Comparison of ENCODE assay signal across 10 cellular contexts in the genomic region with DNA sequence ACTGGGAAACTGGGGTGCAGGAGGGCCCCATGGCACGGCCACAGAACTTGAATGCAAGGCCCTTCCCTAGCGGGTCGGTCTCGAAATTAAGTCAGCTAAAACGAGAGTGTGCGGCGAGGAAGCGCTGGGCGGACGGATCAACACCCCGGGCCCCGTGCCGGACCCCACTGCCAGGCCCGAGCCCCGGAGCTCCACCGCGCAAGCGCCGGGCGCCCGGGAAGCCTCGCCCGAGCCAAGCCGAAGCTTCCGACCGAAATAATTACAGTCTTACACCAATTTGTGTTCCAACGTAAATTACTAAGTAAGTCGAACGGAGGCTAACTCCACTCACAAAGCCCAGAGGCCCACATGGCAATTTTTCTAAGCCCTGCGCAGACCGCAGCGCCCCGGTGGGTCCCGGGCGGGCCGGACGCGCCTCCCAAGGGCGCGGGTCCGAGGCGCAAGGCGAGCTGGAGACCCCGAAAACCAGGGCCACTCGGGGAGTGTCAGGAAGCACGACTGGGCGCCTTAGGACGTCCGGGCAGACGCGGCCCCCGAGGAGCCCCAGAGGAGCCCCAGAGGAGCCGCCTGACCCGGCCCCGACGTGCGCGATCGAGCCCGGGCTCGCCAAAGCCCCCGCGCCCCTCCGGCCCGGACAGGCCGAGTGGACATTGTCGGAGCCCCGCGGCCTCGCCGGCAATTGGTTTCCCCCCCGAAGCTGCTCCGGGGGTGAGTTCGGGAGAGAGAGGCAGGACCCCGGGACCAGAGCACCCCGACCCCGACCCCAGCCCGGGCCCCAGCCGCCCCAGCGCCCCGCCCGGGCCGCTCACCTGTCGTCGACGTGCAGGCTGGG. TPM values are rescaled to one million over a fixed set of nuclear protein-coding genes. Genes with fewer than 3 reads are reported as not detected.
A peak's percentile ranks its signal among the peaks of the same experiment; 100 is the strongest.
DNase-seq lines count a peak whose midpoint lies in the region; ATAC-seq and TF ChIP-seq lines count a peak whose summit lies in the region.
"Had no signal": no experiment of that assay in that cellular context is flagged by ENCODE, and none has a peak within 500 bp of the region (broad histone marks: within the 10 kb centered on the region; RNA-seq: fewer than 3 reads in every experiment).

No MANE protein-coding gene starts in this region.

- H3K27ac ChIP-seq in spleen, result no peak overlapping the region
- H3K27ac ChIP-seq in substantia nigra (ENCODE audit: low read depth, low read length, poor library complexity, severe bottlenecking), result no peak overlapping the region

- H3K27me3 ChIP-seq in spleen (replicated peaks in 1 of 7), result peaks cover 0 to 100% (median 84%) of the 10 kb centered on the region in 7 donors

- no peak overlapping the region for H3K27ac Mint-ChIP-seq in activated naive CD8-positive, alpha-beta T cell treated with anti-CD3 and anti-CD28 coated beads for 36 hours
- H3K27ac Mint-ChIP-seq in stimulated activated effector memory CD8-positive, alpha-beta T cell treated with anti-CD3 and anti-CD28 coated beads, Interleukin-12 subunit alpha, Interleukin-12 subunit beta, amount 100 ng/mL, for 72 hours, result no peak overlapping the region
- H3K27ac Mint-ChIP-seq: activated naive CD8-positive, alpha-beta T cell treated with anti-CD3 and anti-CD28 coated beads, Interleukin-2, amount 10 ng/mL, durations not matched to agents 7 days and 5 days had no signal

- peaks cover 0 to 3% (median 0%) of the 10 kb centered on the region in 8 donors for H3K9me3 ChIP-seq in spleen

- H3K4me3 Mint-ChIP-seq in activated naive CD8-positive, alpha-beta T cell treated with anti-CD3 and anti-CD28 coated beads for 36 hours, result peak overlapping the region; percentile 73
- no peak overlapping the region for H3K4me3 Mint-ChIP-seq in stimulated activated effector memory CD8-positive, alpha-beta T cell treated with anti-CD3 and anti-CD28 coated beads, Interleukin-12 subunit alpha, Interleukin-12 subunit beta, amount 100 ng/mL, for 72 hours

- TF ChIP-seq CTCF in spleen (IDR thresholded peaks at IDR 0.05 in 8 of 11, conservative IDR thresholded peaks at IDR 0.05 in 3 of 11), result no peak

- peak overlapping the region in 7 of 8 donors; percentile 9 to 65 (median 22) for H3K4me3 ChIP-seq in spleen

- peaks cover 24 to 61% (median 45%) of the 10 kb centered on the region in 6 donors for H3K4me1 ChIP-seq in spleen

- H3K4me1 Mint-ChIP-seq in activated naive CD8-positive, alpha-beta T cell treated with anti-CD3 and anti-CD28 coated beads for 36 hours, result peaks cover 36% of the 10 kb centered on the region
- H3K4me1 Mint-ChIP-seq in stimulated activated effector memory CD8-positive, alpha-beta T cell treated with anti-CD3 and anti-CD28 coated beads, Interleukin-12 subunit alpha, Interleukin-12 subunit beta, amount 100 ng/mL, for 72 hours, result peaks cover 32% of the 10 kb centered on the region

- no peaks in the 10 kb centered on the region for H3K36me3 ChIP-seq in spleen

- H3K27me3 Mint-ChIP-seq in activated naive CD8-positive, alpha-beta T cell treated with anti-CD3 and anti-CD28 coated beads for 36 hours, result peaks cover 78% of the 10 kb centered on the region

- DNase-seq in NCI-H1417 (lab: John Stamatoyannopoulos, UW) (peak in 2 of 3 experiments; percentile 69 to 71), NCI-H1417 treated with DMSO at 0.1 percent for 48 hours (lab: John Stamatoyannopoulos, UW) (no peak), islet precursor cell (peak; percentile 56), spleen (peak; percentile 50), NCI-H226 (no peak), substantia nigra (lab: John Stamatoyannopoulos, UW) (no peak)
- no peak for DNase-seq in activated naive CD8-positive, alpha-beta T cell treated with anti-CD3 and anti-CD28 coated beads for 36 hours
- no peak for DNase-seq in stimulated activated effector memory CD8-positive, alpha-beta T cell treated with anti-CD3 and anti-CD28 coated beads, Interleukin-12 subunit alpha, Interleukin-12 subunit beta, amount 100 ng/mL, for 72 hours (ENCODE audit: low spot score in 2 of 2)
- DNase-seq: retina had no signal

- ATAC-seq in stimulated activated effector memory CD8-positive, alpha-beta T cell treated with anti-CD3 and anti-CD28 coated beads, Interleukin-12 subunit alpha, Interleukin-12 subunit beta, amount 100 ng/mL, for 72 hours, result no peak

- WGBS in spleen, 5 donors, result 6 to 27% (median 10%) methylated on average over 31 to 86 of the region's 86 CpGs

- intact Hi-C loops in spleen (cut with DNase I; ENCODE audit: low total_unique reads), result no loop called here

- no peaks in the 10 kb centered on the region for H3K36me3 Mint-ChIP-seq in activated naive CD8-positive, alpha-beta T cell treated with anti-CD3 and anti-CD28 coated beads for 36 hours
- no peaks in the 10 kb centered on the region for H3K36me3 Mint-ChIP-seq in stimulated activated effector memory CD8-positive, alpha-beta T cell treated with anti-CD3 and anti-CD28 coated beads, Interleukin-12 subunit alpha, Interleukin-12 subunit beta, amount 100 ng/mL, for 72 hours
- H3K36me3 Mint-ChIP-seq: activated naive CD8-positive, alpha-beta T cell treated with anti-CD3 and anti-CD28 coated beads, Interleukin-2, amount 10 ng/mL, durations not matched to agents 7 days and 5 days had no signal

- peaks cover 3% of the 10 kb centered on the region for H3K9me3 Mint-ChIP-seq in activated naive CD8-positive, alpha-beta T cell treated with anti-CD3 and anti-CD28 coated beads for 36 hours
- no peaks in the 10 kb centered on the region for H3K9me3 Mint-ChIP-seq in stimulated activated effector memory CD8-positive, alpha-beta T cell treated with anti-CD3 and anti-CD28 coated beads, Interleukin-12 subunit alpha, Interleukin-12 subunit beta, amount 100 ng/mL, for 72 hours
- H3K9me3 Mint-ChIP-seq: activated naive CD8-positive, alpha-beta T cell treated with anti-CD3 and anti-CD28 coated beads, Interleukin-2, amount 10 ng/mL, durations not matched to agents 7 days and 5 days had no signal

- no peak for TF ChIP-seq POLR2A in spleen (IDR thresholded peaks at IDR 0.05)

RNA-seq across cellular contexts. Expression of gene RIPK4, which starts 0.6 kb away (rescaled TPM):
- under 1 TPM; 0.62 to 0.76 TPM for total RNA-seq in activated naive CD8-positive, alpha-beta T cell treated with anti-CD3 and anti-CD28 coated beads for 36 hours
- total RNA-seq in spleen, result not detected
- under 1 TPM; 0.02 to 0.06 (median 0.06) TPM for polyA plus RNA-seq in spleen

Comparison
In these comparisons a context has a peak if more than half of its experiments do, and no peak if none do; other contexts are left out.
1. DNase-seq: peak in NCI-H1417 (2 of 3), islet precursor cell (single experiment) and spleen (single experiment); none in NCI-H1417 treated with DMSO at 0.1 percent for 48 hours (single experiment), activated naive CD8-positive, alpha-beta T cell treated with anti-CD3 and anti-CD28 coated beads for 36 hours (single experiment), NCI-H226 (single experiment), stimulated activated effector memory CD8-positive, alpha-beta T cell treated with anti-CD3 and anti-CD28 coated beads, Interleukin-12 subunit alpha, Interleukin-12 subunit beta, amount 100 ng/mL, for 72 hours (0 of 2) and substantia nigra (0 of 49).